In genomic region chr5:60779431-60779830, GRCh38 we compare ENCODE assay signal across 32 cellular contexts.
DNase-seq lines count a peak whose midpoint lies in the region; ATAC-seq, FAIRE-seq and TF ChIP-seq lines count a peak whose summit lies in the region.
"Had no signal": no experiment of that assay in that cellular context is flagged by ENCODE, and none has a peak within 500 bp of the region (broad histone marks: within the 10 kb centered on the region; RNA-seq: fewer than 3 reads in every experiment).

No MANE protein-coding gene starts in this region.

- no peak for FAIRE-seq in A549 (lab: Jason Lieb, UNC)
- FAIRE-seq: endothelial cell of umbilical vein, GM18507, K562, keratinocyte had no signal

- no peaks in the 10 kb centered on the region for H4K20me1 ChIP-seq in GM23338 (replicated peaks; ENCODE audit: insufficient read depth)

- ATAC-seq in A549 = peak in 1 of 2 experiments; percentile 45; a peak in 3 of 6 replicates
- ATAC-seq in GM23338 = peak; percentile 84
- no peak for ATAC-seq in HG03159 (IDR thresholded peaks at IDR 0.05; ENCODE audit: unreplicated experiment)
- ATAC-seq: K562; naive thymus-derived CD4-positive, alpha-beta T cell; SK-N-SH treated with all-trans-retinoic acid at 6 μM for 48 hours; stimulated activated naive CD8-positive, alpha-beta T cell treated with anti-CD3 and anti-CD28 coated beads, Interleukin-15, amount 100 ng/mL, for 72 hours had no signal

- TF ChIP-seq CTCF in A549 (IDR thresholded peaks at IDR 0.05) = no peak
- no peak for TF ChIP-seq CTCF in GM23338 (conservative IDR thresholded peaks at IDR 0.05; ENCODE audit: low read depth in 2 of 2)
- no peak for TF ChIP-seq CTCF in endodermal cell (conservative IDR thresholded peaks at IDR 0.05)
- TF ChIP-seq CTCF in testis (IDR thresholded peaks at IDR 0.05) = no peak

- H3K27ac ChIP-seq in A549 (peak overlapping the region in 1 of 2 experiments; percentile 48; a peak in 2 of 6 replicates), GM23338 (ENCODE audit: low read depth) (0 out of 2 replicates have a peak overlapping the region, but pooled peaks have one; percentile 47), endodermal cell (ENCODE audit: low read depth, low read length) (no peak overlapping the region), testis (no peak overlapping the region)
- H3K27ac ChIP-seq in CD4-positive, alpha-beta memory T cell (ENCODE audit: low read depth, low read length) = no peak overlapping the region
- H3K27ac ChIP-seq: ascending aorta, skin epidermis, tibial nerve had no signal

- POLR2A ChIA-PET in A549 (lab: Yijun Ruan, JAX) = no interaction called here
- POLR2A ChIA-PET in CD4-positive, alpha-beta memory T cell (lab: Charles Lee; ENCODE audit: partially characterized antibody) = no interaction called here

- H3K27me3 ChIP-seq in GM23338 (ENCODE audit: insufficient read depth) = no peaks in the 10 kb centered on the region
- no peaks in the 10 kb centered on the region for H3K27me3 ChIP-seq in NT2/D1 (ENCODE audit: insufficient read depth, insufficient read length)
- no peaks in the 10 kb centered on the region for H3K27me3 ChIP-seq in endodermal cell (ENCODE audit: control insufficient read depth, insufficient read depth, low read length, poor library complexity, severe bottlenecking)
- H3K27me3 ChIP-seq in CD4-positive, alpha-beta memory T cell (ENCODE audit: insufficient read depth, low read length) = no peaks in the 10 kb centered on the region
- no peaks in the 10 kb centered on the region for H3K27me3 ChIP-seq in testis
- H3K27me3 ChIP-seq: ascending aorta, tibial nerve had no signal

- 87% methylated on average over 2 of the region's 2 CpGs for WGBS in A549 (ENCODE audit: missing lambda C conversion rate)
- WGBS in endodermal cell (ENCODE audit: insufficient coverage in 1 of 2, insufficient read length in 1 of 2), 2 experiments = 81 to 100% methylated on average over 1 to 2 of the region's 2 CpGs
- 85 to 95% methylated on average over 2 of the region's 2 CpGs for WGBS in testis, 2 donors

- H3K4me2 ChIP-seq in A549 (peak overlapping the region; percentile 41), GM23338 (no peak overlapping the region)

- CTCF ChIA-PET in A549 (lab: Yijun Ruan, JAX) = interaction anchor here (1.0 to 1.5 kb wide), 2 partner anchors 37 to 79 kb away, joined by 3 read pairs; partner anchors contain the start of gene DEPDC1B
- CTCF ChIA-PET in CD4-positive, alpha-beta memory T cell (lab: Charles Lee; ENCODE audit: partially characterized antibody) = no interaction called here

- H3K9me3 ChIP-seq in A549 (no peaks in the 10 kb centered on the region), NT2/D1 (ENCODE audit: insufficient read depth, low read length) (no peaks in the 10 kb centered on the region), endodermal cell (ENCODE audit: control insufficient read depth, low read length) (no peaks in the 10 kb centered on the region), testis (no peaks in the 10 kb centered on the region)
- no peaks in the 10 kb centered on the region for H3K9me3 ChIP-seq in CD4-positive, alpha-beta memory T cell (ENCODE audit: control insufficient read depth in 1 of 2, low read length in 2 of 2)
- H3K9me3 ChIP-seq: ascending aorta had no signal

- H3K9me3 Mint-ChIP-seq in GM23338 (peaks cover 4% of the 10 kb centered on the region; the same call in 1 of the 3 replicates), endodermal cell (peaks cover 1% of the 10 kb centered on the region)
- H3K9me3 Mint-ChIP-seq in CD4-positive, alpha-beta memory T cell = peaks cover 0 to 5% (median 2%) of the 10 kb centered on the region in 8 donors
- H3K9me3 Mint-ChIP-seq: activated T-cell treated with anti-CD3 and anti-CD28 coated beads, Interleukin-2, amount 50 U/mL, for 24 hours; HFFc6; stimulated activated naive CD8-positive, alpha-beta T cell treated with anti-CD3 and anti-CD28 coated beads, Interleukin-15, amount 100 ng/mL, for 72 hours had no signal

- no peak overlapping the region for H3K4me3 Mint-ChIP-seq in GM23338
- H3K4me3 Mint-ChIP-seq in endodermal cell = no peak overlapping the region
- H3K4me3 Mint-ChIP-seq in CD4-positive, alpha-beta memory T cell = no peak overlapping the region
- H3K4me3 Mint-ChIP-seq: activated naive CD8-positive, alpha-beta T cell treated with anti-CD3 and anti-CD28 coated beads, Interleukin-2, amount 10 ng/mL, durations not matched to agents 7 days and 5 days; activated T-cell treated with anti-CD3 and anti-CD28 coated beads, Interleukin-2, amount 50 U/mL, for 24 hours; naive thymus-derived CD4-positive, alpha-beta T cell; stimulated activated naive CD8-positive, alpha-beta T cell treated with anti-CD3 and anti-CD28 coated beads, Interleukin-15, amount 100 ng/mL, for 72 hours had no signal

- no peak overlapping the region for H2AFZ ChIP-seq in GM23338

- no peaks in the 10 kb centered on the region for H3K9me2 ChIP-seq in GM23338 (ENCODE audit: insufficient read depth)

- H3K4me1 ChIP-seq in A549 = peaks cover 21% of the 10 kb centered on the region
- 0 out of 2 replicates have a peak, but pooled peaks cover 4% of the 10 kb centered on the region for H3K4me1 ChIP-seq in GM23338 (ENCODE audit: insufficient read depth)
- peaks cover 3% of the 10 kb centered on the region for H3K4me1 ChIP-seq in NT2/D1 (ENCODE audit: insufficient read depth, insufficient read length)
- no peaks in the 10 kb centered on the region for H3K4me1 ChIP-seq in endodermal cell (ENCODE audit: control insufficient read depth, insufficient read depth, low read length)
- H3K4me1 ChIP-seq in CD4-positive, alpha-beta memory T cell (ENCODE audit: insufficient read depth, low read length) = no peaks in the 10 kb centered on the region
- H3K4me1 ChIP-seq in testis = no peaks in the 10 kb centered on the region
- H3K4me1 ChIP-seq: ascending aorta, tibial nerve had no signal

- DNase-seq in A549 (ENCODE audit: low read depth in 1 of 2, low spot score in 1 of 2) (peak in 1 of 2 experiments; percentile 14), GM23338 (ENCODE audit: low spot score) (peak; percentile 75), NT2/D1 (ENCODE audit: low read depth, low spot score) (peak; percentile 43), endodermal cell (peak; percentile 88), NCI-H226 (no peak), testis (no peak)
- no peak for DNase-seq in CD4-positive, alpha-beta memory T cell
- DNase-seq: activated CD4-positive, alpha-beta T cell treated with anti-CD3 and anti-CD28 coated beads for 48 hours; activated gamma-delta T cell; activated naive CD8-positive, alpha-beta T cell treated with anti-CD3 and anti-CD28 coated beads, Interleukin-2, amount 10 ng/mL, durations not matched to agents 7 days and 5 days; activated T-cell treated with anti-CD3 and anti-CD28 coated beads, Interleukin-2, amount 50 U/mL, for 24 hours; cerebellar nuclear complex; DMS53; midbrain; naive thymus-derived CD4-positive, alpha-beta T cell; NCI-H1436 treated with DMSO at 0.1 percent for 48 hours; NCI-H446; NCI-H82; occipital lobe; stimulated activated CD8-positive, alpha-beta memory T cell treated with anti-CD3 and anti-CD28 coated beads, Interleukin-4, amount 100 ng/mL, for 48 hours; stimulated activated naive CD8-positive, alpha-beta T cell treated with anti-CD3 and anti-CD28 coated beads, Interleukin-15, amount 100 ng/mL, for 72 hours; T-helper 2 cell had no signal

- H3K4me3 ChIP-seq in A549 = no peak overlapping the region
- no peak overlapping the region for H3K4me3 ChIP-seq in GM23338
- H3K4me3 ChIP-seq in NT2/D1 (ENCODE audit: insufficient read length, low read depth) = no peak overlapping the region
- H3K4me3 ChIP-seq in endodermal cell (ENCODE audit: low read length) = no peak overlapping the region
- no peak overlapping the region for H3K4me3 ChIP-seq in CD4-positive, alpha-beta memory T cell (ENCODE audit: low read length in 2 of 2)
- no peak overlapping the region for H3K4me3 ChIP-seq in testis
- H3K4me3 ChIP-seq: ascending aorta, K562, skin epidermis, tibial nerve had no signal

- intact Hi-C loops in CD4-positive, alpha-beta memory T cell (cut with micrococcal nuclease) = no loop called here
- intact Hi-C loops in testis (cut with DNase I; ENCODE audit: low total_unique reads) = no loop called here

- H3F3A ChIP-seq in GM23338 (replicated peaks; ENCODE audit: low read depth) = no peaks in the 10 kb centered on the region

- TF ChIP-seq POLR2A in A549 (IDR thresholded peaks at IDR 0.05; ENCODE audit: low read length) (no peak), testis (IDR thresholded peaks at IDR 0.05) (no peak)

- H3K79me2 ChIP-seq in GM23338 (replicated peaks; ENCODE audit: insufficient read depth) = no peaks in the 10 kb centered on the region

- no peak for TF ChIP-seq EP300 in A549 (IDR thresholded peaks at IDR 0.05)

- H3K9ac ChIP-seq in NT2/D1 (ENCODE audit: insufficient read length, low read depth) (no peak overlapping the region), endodermal cell (ENCODE audit: extremely low read depth, low read length, poor library complexity, severe bottlenecking) (no peak overlapping the region)

- H3K36me3 Mint-ChIP-seq in GM23338 (ENCODE audit: low read depth) (peaks cover 6% of the 10 kb centered on the region; the same call in 1 of the 3 replicates), endodermal cell (ENCODE audit: low read depth) (no peaks in the 10 kb centered on the region)
- H3K36me3 Mint-ChIP-seq in CD4-positive, alpha-beta memory T cell = no peaks in the 10 kb centered on the region
- H3K36me3 Mint-ChIP-seq: activated naive CD8-positive, alpha-beta T cell treated with anti-CD3 and anti-CD28 coated beads, Interleukin-2, amount 10 ng/mL, durations not matched to agents 7 days and 5 days had no signal

- H3K36me3 ChIP-seq in GM23338 (ENCODE audit: insufficient read depth) = no peaks in the 10 kb centered on the region
- H3K36me3 ChIP-seq in NT2/D1 (ENCODE audit: insufficient read depth, insufficient read length, low read length) = no peaks in the 10 kb centered on the region
- H3K36me3 ChIP-seq in endodermal cell (ENCODE audit: control insufficient read depth, insufficient read depth, low read length) = no peaks in the 10 kb centered on the region
- no peaks in the 10 kb centered on the region for H3K36me3 ChIP-seq in CD4-positive, alpha-beta memory T cell (ENCODE audit: insufficient read depth, low read length)
- H3K36me3 ChIP-seq in testis (ENCODE audit: low read depth, missing control alignments) = no peaks in the 10 kb centered on the region
- H3K36me3 ChIP-seq: ascending aorta, tibial nerve had no signal

- H3K27ac Mint-ChIP-seq in GM23338 = no peak overlapping the region
- peak overlapping the region; percentile 50 for H3K27ac Mint-ChIP-seq in endodermal cell
- no peak overlapping the region for H3K27ac Mint-ChIP-seq in CD4-positive, alpha-beta memory T cell
- H3K27ac Mint-ChIP-seq: activated naive CD8-positive, alpha-beta T cell treated with anti-CD3 and anti-CD28 coated beads, Interleukin-2, amount 10 ng/mL, durations not matched to agents 7 days and 5 days; activated T-cell treated with anti-CD3 and anti-CD28 coated beads, Interleukin-2, amount 50 U/mL, for 24 hours; HFFc6; naive thymus-derived CD4-positive, alpha-beta T cell had no signal

- TF ChIP-seq RAD21 in A549 (conservative IDR thresholded peaks at IDR 0.05 in 1 of 2, IDR thresholded peaks at IDR 0.05 in 1 of 2) = no peak

- H3K27me3 Mint-ChIP-seq in GM23338 (ENCODE audit: insufficient read depth, low read depth, poor library complexity) (peaks cover 3% of the 10 kb centered on the region), endodermal cell (ENCODE audit: insufficient read depth) (no peaks in the 10 kb centered on the region)
- peaks cover 2 to 6% of the 10 kb centered on the region in 2 donors for H3K27me3 Mint-ChIP-seq in CD4-positive, alpha-beta memory T cell
- H3K27me3 Mint-ChIP-seq: activated naive CD8-positive, alpha-beta T cell treated with anti-CD3 and anti-CD28 coated beads, Interleukin-2, amount 10 ng/mL, durations not matched to agents 7 days and 5 days had no signal

- H3K4me1 Mint-ChIP-seq in GM23338 (peaks cover 9% of the 10 kb centered on the region), endodermal cell (peaks cover 4% of the 10 kb centered on the region)
- no peaks in the 10 kb centered on the region for H3K4me1 Mint-ChIP-seq in CD4-positive, alpha-beta memory T cell
- H3K4me1 Mint-ChIP-seq: activated naive CD8-positive, alpha-beta T cell treated with anti-CD3 and anti-CD28 coated beads, Interleukin-2, amount 10 ng/mL, durations not matched to agents 7 days and 5 days; stimulated activated naive CD8-positive, alpha-beta T cell treated with anti-CD3 and anti-CD28 coated beads, Interleukin-15, amount 100 ng/mL, for 72 hours had no signal

Comparison
In these comparisons a context has a peak if more than half of its experiments do, and no peak if none do; other contexts are left out.
1. DNase-seq: peak in GM23338 (single experiment), NT2/D1 (single experiment) and endodermal cell (single experiment); none in CD4-positive, alpha-beta memory T cell (0 of 5), NCI-H226 (single experiment) and testis (single experiment).